ENCODE assay signal across 7 cellular contexts in the genomic region with DNA sequence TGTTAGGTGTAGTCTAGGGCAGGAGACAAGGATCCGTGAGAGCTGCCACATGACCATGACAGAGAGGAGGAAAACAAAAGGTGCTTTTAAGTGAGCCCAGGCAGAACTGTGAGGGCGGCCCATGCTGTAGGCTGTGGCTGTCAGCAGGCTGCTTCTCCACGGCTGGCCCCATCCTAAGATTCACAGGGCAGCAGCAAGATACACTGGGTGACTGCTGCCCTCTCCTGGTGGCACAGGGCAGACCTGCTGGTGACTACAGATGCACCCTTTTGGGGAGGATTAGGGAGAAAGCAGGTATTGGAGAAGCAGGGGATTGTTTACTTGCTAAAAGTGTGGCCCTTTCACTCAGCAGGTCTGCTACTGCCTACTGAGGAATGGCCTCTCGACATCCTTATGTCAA.
A peak's percentile ranks its signal among the peaks of the same experiment; 100 is the strongest.
DNase-seq lines count a peak whose midpoint lies in the region; ATAC-seq, FAIRE-seq and TF ChIP-seq lines count a peak whose summit lies in the region.
"Not testable (repeated sequence)": the region's sequence is repeated elsewhere in the genome, so short reads cannot be mapped to it uniquely, and the experiment has no call there.

No MANE protein-coding gene starts in this region.

- H3K4me1 ChIP-seq in GM12878 (ENCODE audit: control insufficient read depth, insufficient read depth, low read length), result not testable (repeated sequence)

- BruUV-seq in GM12878 (replicated peaks; lab: Mats Ljungman, UMichigan), result not testable (repeated sequence)

- not testable (repeated sequence) for H3K36me3 ChIP-seq in GM12878 (ENCODE audit: control insufficient read depth in 2 of 2, insufficient read depth in 2 of 2, low read length in 1 of 2)

- in situ Hi-C loops in GM12878 (cut with MboI), result not testable (repeated sequence)

- peak; percentile 20; the same call in 1 of the 2 replicates for TF ChIP-seq RAD21 in GM12878 (IDR thresholded peaks at IDR 0.05; ENCODE audit: insufficient read depth, low read depth, low read length)

- intact Hi-C loops in GM12878 (cut with micrococcal nuclease; ENCODE audit: unreplicated experiment), result not testable (repeated sequence)

- not testable (repeated sequence) for H4K20me1 ChIP-seq in GM12878 (ENCODE audit: control insufficient read depth, insufficient read depth)

- not testable (repeated sequence) for H3K36me3 Mint-ChIP-seq in nephron progenitor cell (ENCODE audit: low read depth)

- H3K9me3 Mint-ChIP-seq in nephron progenitor cell, result not testable (repeated sequence)

- peak; percentile 26; the same call in 1 of the 2 replicates for TF ChIP-seq CTCF in WI38 (IDR thresholded peaks at IDR 0.05; ENCODE audit: low read depth, low read length)
- peak; percentile 28 to 32 (median 32); a peak in 4 of 6 replicates for TF ChIP-seq CTCF in GM12878 (IDR thresholded peaks at IDR 0.05 in 2 of 3, conservative IDR thresholded peaks at IDR 0.05 in 1 of 3; ENCODE audit: control insufficient read depth in 2 of 3, extremely low read depth in 1 of 3, insufficient read depth in 1 of 3, low read depth in 3 of 3, low read length in 3 of 3)
- TF ChIP-seq CTCF in foreskin fibroblast (IDR thresholded peaks at IDR 0.05; ENCODE audit: low read depth, low read length), result peak; percentile 32
- peak; percentile 58 for TF ChIP-seq CTCF in nephron progenitor cell (IDR thresholded peaks at IDR 0.05)

- H3K79me2 ChIP-seq in GM12878 (ENCODE audit: control insufficient read depth, insufficient read depth, low read length), result not testable (repeated sequence)

- CTCF ChIA-PET in GM12878 (lab: Yijun Ruan, JAX), result not testable (repeated sequence)

- not testable (repeated sequence) for TF ChIP-seq EP300 in GM12878 (IDR thresholded peaks at IDR 0.05; ENCODE audit: borderline replicate concordance in 1 of 2, control insufficient read depth in 1 of 2, low read depth in 2 of 2, low read length in 2 of 2)

- not testable (repeated sequence) for TF ChIP-seq POLR2A in GM12878 (IDR thresholded peaks at IDR 0.05; ENCODE audit: low read depth, low read length)

- 19% methylated on average over 4 of the region's 4 CpGs for WGBS in GM12878 (ENCODE audit: insufficient coverage, insufficient replicate concordance, low lambda C conversion rate, missing lambda C conversion rate)

- DNase-seq in DMS53 treated with DMSO at 0.1 percent for 48 hours (lab: John Stamatoyannopoulos, UW; ENCODE audit: unreplicated experiment) (peak; percentile 4), HK-2 (ENCODE audit: unreplicated experiment) (peak; percentile 5), NCI-H748 treated with DMSO at 0.1 percent for 48 hours (lab: John Stamatoyannopoulos, UW) (peak; percentile 8), foreskin fibroblast (peak in 1 of 2 donors; percentile 25), nephron progenitor cell (peak; percentile 40)
- DNase-seq in GM12878 (ENCODE audit: low read depth, low spot score), result not testable (repeated sequence)

- H3K9ac ChIP-seq in GM12878 (ENCODE audit: control insufficient read depth, insufficient read depth, low read length), result not testable (repeated sequence)

- H3K9me3 ChIP-seq in GM12878 (replicated peaks; ENCODE audit: control insufficient read depth, insufficient read depth, low read length), result not testable (repeated sequence)

- ATAC-seq in GM12878, result not testable (repeated sequence)

- not testable (repeated sequence) for H3K4me3 ChIP-seq in WI38 (ENCODE audit: low read depth, low read length); GM12878; foreskin fibroblast (ENCODE audit: low read depth in 1 of 2, low read length in 2 of 2)

- POLR2A ChIA-PET in GM12878 (lab: Charles Lee), result interaction anchor here (0.6 kb wide), 1 partner anchor 555 kb away, joined by 6 read pairs; no protein-coding TSS in a partner anchor

- RAD21 ChIA-PET in GM12878 (lab: Charles Lee; ENCODE audit: unreplicated experiment), result not testable (repeated sequence)

- not testable (repeated sequence) for H3K4me3 Mint-ChIP-seq in nephron progenitor cell

- not testable (repeated sequence) for H3K27ac Mint-ChIP-seq in nephron progenitor cell

- H3K27ac ChIP-seq in GM12878 (ENCODE audit: control insufficient read depth, insufficient read depth), result not testable (repeated sequence)

- not testable (repeated sequence) for H3K27me3 Mint-ChIP-seq in nephron progenitor cell (ENCODE audit: low read depth, poor library complexity)

- not testable (repeated sequence) for H3K27me3 ChIP-seq in GM12878 (replicated peaks in 1 of 2; ENCODE audit: control insufficient read depth in 2 of 2, insufficient read depth in 2 of 2, low read length in 1 of 2)

- H3K4me2 ChIP-seq in GM12878 (ENCODE audit: control insufficient read depth, insufficient read depth), result not testable (repeated sequence)

- SMC1A ChIA-PET in GM12878 (lab: Charles Lee; ENCODE audit: uncharacterized antibody, unreplicated experiment), result not testable (repeated sequence)

- not testable (repeated sequence) for FAIRE-seq in GM12878 (lab: Jason Lieb, UNC)

- H2AFZ ChIP-seq in GM12878 (ENCODE audit: control insufficient read depth, low read depth, low read length), result not testable (repeated sequence)

- not testable (repeated sequence) for H3K4me1 Mint-ChIP-seq in nephron progenitor cell
